Comparison of ENCODE assay signal across 22 cellular contexts in genomic region chr3:169324454-169324789, GRCh38.
A peak's percentile ranks its signal among the peaks of the same experiment; 100 is the strongest.
DNase-seq lines count a peak whose midpoint lies in the region; TF ChIP-seq lines count a peak whose summit lies in the region.
"Had no signal": no experiment of that assay in that cellular context is flagged by ENCODE, and none has a peak within 500 bp of the region (broad histone marks: within the 10 kb centered on the region; RNA-seq: fewer than 3 reads in every experiment).

No MANE protein-coding gene starts in this region.

- H3K9me3 ChIP-seq in esophagus muscularis mucosa, result no peaks in the 10 kb centered on the region
- H3K9me3 ChIP-seq in neural progenitor cell (ENCODE audit: low read depth), result no peaks in the 10 kb centered on the region
- H3K9me3 ChIP-seq in tibial nerve, result no peaks in the 10 kb centered on the region
- H3K9me3 ChIP-seq in osteoblast (ENCODE audit: low read depth, low read length), result no peaks in the 10 kb centered on the region
- no peaks in the 10 kb centered on the region for H3K9me3 ChIP-seq in CD4-positive, alpha-beta memory T cell (ENCODE audit: control insufficient read depth in 1 of 2, low read length in 2 of 2)
- H3K9me3 ChIP-seq: body of pancreas, pancreas had no signal

- H3K36me3 Mint-ChIP-seq in CD14-positive monocyte, result no peaks in the 10 kb centered on the region
- no peaks in the 10 kb centered on the region for H3K36me3 Mint-ChIP-seq in neural progenitor cell
- H3K36me3 Mint-ChIP-seq in CD4-positive, alpha-beta memory T cell, result no peaks in the 10 kb centered on the region
- H3K36me3 Mint-ChIP-seq: natural killer cell had no signal

- POLR2A ChIA-PET in CD4-positive, alpha-beta memory T cell (lab: Charles Lee; ENCODE audit: partially characterized antibody), result no interaction called here

- TF ChIP-seq CTCF in CD14-positive monocyte (IDR thresholded peaks at IDR 0.05) (no peak), VCaP (conservative IDR thresholded peaks at IDR 0.05) (no peak), esophagus muscularis mucosa (IDR thresholded peaks at IDR 0.05) (no peak), neural progenitor cell (IDR thresholded peaks at IDR 0.05) (no peak), tibial nerve (IDR thresholded peaks at IDR 0.05) (no peak), osteoblast (IDR thresholded peaks at IDR 0.05; ENCODE audit: extremely low read depth, low read depth, low read length) (no peak)

- H3K4me3 ChIP-seq in esophagus muscularis mucosa (peak overlapping the region; percentile 27 to 38 (median 32)), neural progenitor cell (no peak overlapping the region), tibial nerve (no peak overlapping the region), osteoblast (ENCODE audit: insufficient read depth, low read length) (no peak overlapping the region)
- H3K4me3 ChIP-seq in CD4-positive, alpha-beta memory T cell (ENCODE audit: low read length in 2 of 2), result no peak overlapping the region
- H3K4me3 ChIP-seq: body of pancreas, pancreas had no signal

- no peak overlapping the region for H3K9ac ChIP-seq in neural progenitor cell

- WGBS in esophagus muscularis mucosa, result 7% methylated on average over 7 of the region's 7 CpGs
- 50 to 52% methylated on average over 7 of the region's 7 CpGs for WGBS in tibial nerve, 2 donors

- TF ChIP-seq POLR2A in esophagus muscularis mucosa (IDR thresholded peaks at IDR 0.05; ENCODE audit: low read depth) (no peak), tibial nerve (IDR thresholded peaks at IDR 0.05) (no peak)

- intact Hi-C loops in CD14-positive monocyte (cut with micrococcal nuclease) (no loop called here), esophagus muscularis mucosa (cut with DNase I) (no loop called here)
- intact Hi-C loops in CD4-positive, alpha-beta memory T cell (cut with micrococcal nuclease), result no loop called here

- H4K20me1 ChIP-seq in neural progenitor cell (ENCODE audit: low read depth) (no peaks in the 10 kb centered on the region), osteoblast (ENCODE audit: insufficient read depth, low read length) (no peaks in the 10 kb centered on the region)

- H3K9me3 Mint-ChIP-seq in CD14-positive monocyte, result peaks cover 0 to 3% (median 0%) of the 10 kb centered on the region in 7 donors
- no peaks in the 10 kb centered on the region for H3K9me3 Mint-ChIP-seq in neural progenitor cell
- H3K9me3 Mint-ChIP-seq in CD4-positive, alpha-beta memory T cell, result peaks cover 0 to 4% (median 0%) of the 10 kb centered on the region in 8 donors
- H3K9me3 Mint-ChIP-seq: activated CD8-positive, alpha-beta T cell treated with anti-CD3 and anti-CD28 coated beads for 36 hours had no signal

- no peak overlapping the region for H2AFZ ChIP-seq in neural progenitor cell (replicated peaks)
- H2AFZ ChIP-seq in osteoblast (ENCODE audit: low read length), result no peak overlapping the region

- peaks cover 2 to 5% (median 4%) of the 10 kb centered on the region in 3 donors for H3K27me3 Mint-ChIP-seq in CD14-positive monocyte (ENCODE audit: low read depth in 3 of 3)
- peaks cover 3% of the 10 kb centered on the region for H3K27me3 Mint-ChIP-seq in neural progenitor cell (ENCODE audit: insufficient read depth, low read depth)
- H3K27me3 Mint-ChIP-seq in CD4-positive, alpha-beta memory T cell, result peaks cover 1% of the 10 kb centered on the region in 2 donors
- H3K27me3 Mint-ChIP-seq: activated CD8-positive, alpha-beta T cell treated with anti-CD3 and anti-CD28 coated beads for 36 hours had no signal

- no peaks in the 10 kb centered on the region for H3F3A ChIP-seq in neural progenitor cell (ENCODE audit: low read depth)

- H3K27ac ChIP-seq in VCaP (peak overlapping the region; percentile 56), esophagus muscularis mucosa (replicated peaks in 1 of 4) (peak overlapping the region; percentile 62 to 76 (median 68)), neural progenitor cell (no peak overlapping the region), tibial nerve (peak overlapping the region in 1 of 4 donors; percentile 1), osteoblast (ENCODE audit: low read depth, low read length) (no peak overlapping the region)
- H3K27ac ChIP-seq in CD4-positive, alpha-beta memory T cell (ENCODE audit: low read depth, low read length), result no peak overlapping the region
- H3K27ac ChIP-seq: body of pancreas, foreskin keratinocyte, pancreas had no signal

- DNase-seq in CD14-positive monocyte (ENCODE audit: low spot score) (no peak), esophagus muscularis mucosa (ENCODE audit: extremely low spot score) (no peak), neural progenitor cell (ENCODE audit: low spot score) (no peak), tibial nerve (ENCODE audit: low spot score in 2 of 2) (no peak), osteoblast (ENCODE audit: insufficient read length, low spot score, missing footprints) (no peak), NCI-H1417 (lab: John Stamatoyannopoulos, UW) (no peak)
- no peak for DNase-seq in CD4-positive, alpha-beta memory T cell
- DNase-seq: ACHN; activated CD4-positive, CD25-positive, alpha-beta regulatory T cell treated with anti-CD3 and anti-CD28 coated beads, Interleukin-2, amount 50 U/mL, for 72 hours; activated CD8-positive, alpha-beta T cell treated with anti-CD3 and anti-CD28 coated beads for 36 hours; activated gamma-delta T cell; foreskin keratinocyte; MM.1S; natural killer cell; NCI-H1436 treated with DMSO at 0.1 percent for 48 hours; NCI-H2171; NCI-H524 treated with DMSO at 0.1 percent for 48 hours; pancreas; stimulated activated CD4-positive, alpha-beta T cell treated with anti-CD3 and anti-CD28 coated beads, Interleukin-15, amount 100 ng/mL, for 24 hours; stimulated activated CD8-positive, alpha-beta memory T cell treated with anti-CD3 and anti-CD28 coated beads, Interleukin-4, amount 100 ng/mL, for 48 hours had no signal

- CTCF ChIA-PET in CD4-positive, alpha-beta memory T cell (lab: Charles Lee; ENCODE audit: partially characterized antibody), result no interaction called here

- H3K79me2 ChIP-seq in neural progenitor cell (ENCODE audit: low read depth) (no peaks in the 10 kb centered on the region), osteoblast (ENCODE audit: insufficient read depth, low read length) (no peaks in the 10 kb centered on the region)

- H3K27ac Mint-ChIP-seq in CD14-positive monocyte (no peak overlapping the region), neural progenitor cell (peak overlapping the region; percentile 31)
- H3K27ac Mint-ChIP-seq in CD4-positive, alpha-beta memory T cell, result no peak overlapping the region
- H3K27ac Mint-ChIP-seq: activated CD8-positive, alpha-beta T cell treated with anti-CD3 and anti-CD28 coated beads for 36 hours; natural killer cell had no signal

- H3K4me1 ChIP-seq in esophagus muscularis mucosa, result peaks cover 10 to 27% (median 22%) of the 10 kb centered on the region in 4 donors
- H3K4me1 ChIP-seq in neural progenitor cell, result peaks cover 18% of the 10 kb centered on the region
- H3K4me1 ChIP-seq in tibial nerve, result peaks cover 0 to 15% (median 0%) of the 10 kb centered on the region in 4 donors
- H3K4me1 ChIP-seq in osteoblast (ENCODE audit: insufficient read depth, low read length), result no peaks in the 10 kb centered on the region
- no peaks in the 10 kb centered on the region for H3K4me1 ChIP-seq in CD4-positive, alpha-beta memory T cell (ENCODE audit: insufficient read depth, low read length)
- H3K4me1 ChIP-seq: foreskin keratinocyte had no signal

- H3K4me1 Mint-ChIP-seq in CD14-positive monocyte, result peaks cover 39% of the 10 kb centered on the region
- peaks cover 24% of the 10 kb centered on the region for H3K4me1 Mint-ChIP-seq in neural progenitor cell
- H3K4me1 Mint-ChIP-seq in CD4-positive, alpha-beta memory T cell, result no peaks in the 10 kb centered on the region
- H3K4me1 Mint-ChIP-seq: natural killer cell had no signal

- H3K4me3 Mint-ChIP-seq in CD14-positive monocyte, result peak overlapping the region; percentile 56 to 78
- H3K4me3 Mint-ChIP-seq in neural progenitor cell, result no peak overlapping the region
- H3K4me3 Mint-ChIP-seq in CD4-positive, alpha-beta memory T cell, result no peak overlapping the region
- H3K4me3 Mint-ChIP-seq: activated CD8-positive, alpha-beta T cell treated with anti-CD3 and anti-CD28 coated beads for 36 hours; natural killer cell had no signal

- TF ChIP-seq EP300 in esophagus muscularis mucosa (IDR thresholded peaks at IDR 0.05), result no peak
- TF ChIP-seq EP300 in tibial nerve (IDR thresholded peaks at IDR 0.05), result no peak

- no peaks in the 10 kb centered on the region for H3K27me3 ChIP-seq in esophagus muscularis mucosa
- H3K27me3 ChIP-seq in neural progenitor cell, result no peaks in the 10 kb centered on the region
- H3K27me3 ChIP-seq in tibial nerve, result no peaks in the 10 kb centered on the region
- H3K27me3 ChIP-seq in osteoblast (ENCODE audit: insufficient read depth, low read length), result peaks cover 4% of the 10 kb centered on the region
- no peaks in the 10 kb centered on the region for H3K27me3 ChIP-seq in CD4-positive, alpha-beta memory T cell (ENCODE audit: insufficient read depth, low read length)
- H3K27me3 ChIP-seq: body of pancreas, foreskin keratinocyte, pancreas had no signal

- no peak overlapping the region for H3K4me2 ChIP-seq in neural progenitor cell
- no peak overlapping the region for H3K4me2 ChIP-seq in osteoblast (ENCODE audit: insufficient read depth, low read length)

- H3K36me3 ChIP-seq in esophagus muscularis mucosa (no peaks in the 10 kb centered on the region), neural progenitor cell (no peaks in the 10 kb centered on the region), tibial nerve (no peaks in the 10 kb centered on the region), osteoblast (ENCODE audit: insufficient read depth, low read length) (no peaks in the 10 kb centered on the region)
- no peaks in the 10 kb centered on the region for H3K36me3 ChIP-seq in CD4-positive, alpha-beta memory T cell (ENCODE audit: insufficient read depth, low read length)
- H3K36me3 ChIP-seq: pancreas had no signal

Comparison
In these comparisons a context has a peak if more than half of its experiments do, and no peak if none do; other contexts are left out.
1. H3K4me3 Mint-ChIP-seq: peak in CD14-positive monocyte (2 of 2); none in neural progenitor cell (single experiment) and CD4-positive, alpha-beta memory T cell (0 of 8).
2. H3K27ac ChIP-seq: peak in VCaP (single experiment) and esophagus muscularis mucosa (4 of 4); none in neural progenitor cell (single experiment), osteoblast (single experiment) and CD4-positive, alpha-beta memory T cell (single experiment).
3. H3K4me3 ChIP-seq: peak in esophagus muscularis mucosa (4 of 4); none in neural progenitor cell (single experiment), tibial nerve (0 of 4), osteoblast (single experiment) and CD4-positive, alpha-beta memory T cell (0 of 2).